ENCODE assay signal across 17 cellular contexts in the genomic region with DNA sequence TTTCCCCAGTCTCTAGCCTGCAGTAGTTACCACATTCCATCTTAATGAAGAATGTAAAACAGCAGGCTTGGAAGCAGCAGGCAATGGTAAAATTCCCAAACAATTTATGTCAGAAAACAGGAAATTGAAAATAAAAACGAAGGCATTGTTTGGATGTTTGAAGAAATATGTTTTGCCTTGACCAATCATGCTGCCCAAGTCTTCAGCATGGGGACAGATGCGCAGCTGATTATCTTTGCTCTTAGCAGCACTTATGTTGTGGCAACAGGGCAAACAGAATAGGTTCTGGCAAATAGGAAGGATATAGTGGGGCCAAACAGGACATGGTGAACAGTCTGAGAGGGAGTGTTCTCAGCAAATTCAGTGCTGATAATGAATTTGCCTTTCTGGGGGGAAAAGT.
A peak's percentile ranks its signal among the peaks of the same experiment; 100 is the strongest.
DNase-seq lines count a peak whose midpoint lies in the region; ATAC-seq, FAIRE-seq and TF ChIP-seq lines count a peak whose summit lies in the region.
"Had no signal": no experiment of that assay in that cellular context is flagged by ENCODE, and none has a peak within 500 bp of the region (broad histone marks: within the 10 kb centered on the region; RNA-seq: fewer than 3 reads in every experiment).

No MANE protein-coding gene starts in this region.

- TF ChIP-seq CTCF in brain microvascular endothelial cell (IDR thresholded peaks at IDR 0.05; ENCODE audit: low read depth, low read length, missing control alignments): no peak
- TF ChIP-seq CTCF in right atrium auricular region (IDR thresholded peaks at IDR 0.05): no peak
- no peak for TF ChIP-seq CTCF in breast epithelium (IDR thresholded peaks at IDR 0.05)
- no peak for TF ChIP-seq CTCF in Peyer's patch (IDR thresholded peaks at IDR 0.05)

- no peaks in the 10 kb centered on the region for H3K36me3 Mint-ChIP-seq in activated T-cell treated with anti-CD3 and anti-CD28 coated beads, Interleukin-2, amount 50 U/mL, for 72 hours (ENCODE audit: insufficient read depth in 2 of 2)
- H3K36me3 Mint-ChIP-seq: activated naive CD4-positive, alpha-beta T cell treated with anti-CD3 and anti-CD28 coated beads, Interleukin-2, amount 50 U/mL, for 24 hours had no signal

- H3K27me3 ChIP-seq in brain microvascular endothelial cell (replicated peaks) (no peaks in the 10 kb centered on the region), right atrium auricular region (no peaks in the 10 kb centered on the region), breast epithelium (no peaks in the 10 kb centered on the region), Peyer's patch (no peaks in the 10 kb centered on the region)
- H3K27me3 ChIP-seq: sigmoid colon, transverse colon had no signal

- in situ Hi-C loops in brain microvascular endothelial cell (cut with HindIII; ENCODE audit: low pct_ligation_motif_present, low sequenced_read_pairs): no loop called here

- H3K36me3 ChIP-seq in brain microvascular endothelial cell (replicated peaks) (no peaks in the 10 kb centered on the region), right atrium auricular region (no peaks in the 10 kb centered on the region), breast epithelium (no peaks in the 10 kb centered on the region), Peyer's patch (no peaks in the 10 kb centered on the region)
- H3K36me3 ChIP-seq: sigmoid colon, transverse colon had no signal

- no peak for ATAC-seq in activated T-cell treated with anti-CD3 and anti-CD28 coated beads, Interleukin-2, amount 50 U/mL, for 72 hours (replicated peaks in 1 of 2)
- no peak for ATAC-seq in GM19397 (IDR thresholded peaks at IDR 0.05; ENCODE audit: unreplicated experiment)

- H3K9me3 ChIP-seq in right atrium auricular region (no peaks in the 10 kb centered on the region), breast epithelium (no peaks in the 10 kb centered on the region), Peyer's patch (no peaks in the 10 kb centered on the region)
- H3K9me3 ChIP-seq: sigmoid colon, transverse colon had no signal

- no peaks in the 10 kb centered on the region for H3K9me3 Mint-ChIP-seq in activated T-cell treated with anti-CD3 and anti-CD28 coated beads, Interleukin-2, amount 50 U/mL, for 72 hours
- H3K9me3 Mint-ChIP-seq: activated naive CD4-positive, alpha-beta T cell treated with anti-CD3 and anti-CD28 coated beads, Interleukin-2, amount 50 U/mL, for 24 hours had no signal

- peaks cover 0 to 36% of the 10 kb centered on the region in 2 donors for H3K4me1 ChIP-seq in right atrium auricular region
- no peaks in the 10 kb centered on the region for H3K4me1 ChIP-seq in breast epithelium
- H3K4me1 ChIP-seq in Peyer's patch: peaks cover 0 to 14% (median 0%) of the 10 kb centered on the region in 4 donors
- H3K4me1 ChIP-seq: transverse colon had no signal

- FAIRE-seq in urothelium cell line (lab: Jason Lieb, UNC): peak; percentile 55

- H3K27ac Mint-ChIP-seq in activated T-cell treated with anti-CD3 and anti-CD28 coated beads, Interleukin-2, amount 50 U/mL, for 72 hours: peak overlapping the region; percentile 58
- H3K27ac Mint-ChIP-seq: activated naive CD4-positive, alpha-beta T cell treated with anti-CD3 and anti-CD28 coated beads, Interleukin-2, amount 50 U/mL, for 24 hours had no signal

- intact Hi-C loops in breast epithelium (cut with DNase I; ENCODE audit: low total_unique reads): no loop called here

- no peaks in the 10 kb centered on the region for H3K27me3 Mint-ChIP-seq in activated T-cell treated with anti-CD3 and anti-CD28 coated beads, Interleukin-2, amount 50 U/mL, for 72 hours (ENCODE audit: low read depth)
- H3K27me3 Mint-ChIP-seq: activated naive CD4-positive, alpha-beta T cell treated with anti-CD3 and anti-CD28 coated beads, Interleukin-2, amount 50 U/mL, for 24 hours had no signal

- no peaks in the 10 kb centered on the region for H3K4me1 Mint-ChIP-seq in activated T-cell treated with anti-CD3 and anti-CD28 coated beads, Interleukin-2, amount 50 U/mL, for 72 hours (ENCODE audit: low read depth)
- H3K4me1 Mint-ChIP-seq: activated naive CD4-positive, alpha-beta T cell treated with anti-CD3 and anti-CD28 coated beads, Interleukin-2, amount 50 U/mL, for 24 hours had no signal

- no peak overlapping the region for H3K27ac ChIP-seq in brain microvascular endothelial cell
- peak overlapping the region; percentile 14 to 60 for H3K27ac ChIP-seq in right atrium auricular region
- H3K27ac ChIP-seq in breast epithelium: peak overlapping the region in 1 of 2 donors; percentile 30
- H3K27ac ChIP-seq in Peyer's patch: peak overlapping the region in 1 of 4 donors; percentile 6
- H3K27ac ChIP-seq: PC-9, transverse colon had no signal

- no peak overlapping the region for H3K4me3 ChIP-seq in brain microvascular endothelial cell (ENCODE audit: low read depth, low read length)
- no peak overlapping the region for H3K4me3 ChIP-seq in right atrium auricular region
- no peak overlapping the region for H3K4me3 ChIP-seq in breast epithelium
- H3K4me3 ChIP-seq in Peyer's patch: no peak overlapping the region
- H3K4me3 ChIP-seq: PC-9, sigmoid colon, transverse colon had no signal

- no peak overlapping the region for H3K4me3 Mint-ChIP-seq in activated T-cell treated with anti-CD3 and anti-CD28 coated beads, Interleukin-2, amount 50 U/mL, for 72 hours
- H3K4me3 Mint-ChIP-seq: activated naive CD4-positive, alpha-beta T cell treated with anti-CD3 and anti-CD28 coated beads, Interleukin-2, amount 50 U/mL, for 24 hours had no signal

- no peak for TF ChIP-seq POLR2A in breast epithelium (IDR thresholded peaks at IDR 0.05)
- TF ChIP-seq POLR2A in Peyer's patch (IDR thresholded peaks at IDR 0.05): no peak

- no peak for DNase-seq in activated T-cell treated with anti-CD3 and anti-CD28 coated beads, Interleukin-2, amount 50 U/mL, for 72 hours
- no peak for DNase-seq in activated T-cell treated with anti-CD3 and anti-CD28 coated beads for 4 hours
- DNase-seq in brain microvascular endothelial cell: peak; percentile 16
- DNase-seq in right atrium auricular region (ENCODE audit: low spot score): no peak
- no peak for DNase-seq in urothelium cell line (ENCODE audit: low spot score)
- DNase-seq in breast epithelium (ENCODE audit: low spot score in 2 of 2): no peak
- no peak for DNase-seq in Peyer's patch
- DNase-seq: activated CD4-positive, alpha-beta T cell treated with anti-CD3 and anti-CD28 coated beads, Interleukin-2, amount 50 U/mL, for 48 hours; AML-193; cortex of kidney; NCI-H1436; sigmoid colon; T-helper 2 cell; transverse colon had no signal
